8 cellular contexts compared by ENCODE assay signal in the genomic region with DNA sequence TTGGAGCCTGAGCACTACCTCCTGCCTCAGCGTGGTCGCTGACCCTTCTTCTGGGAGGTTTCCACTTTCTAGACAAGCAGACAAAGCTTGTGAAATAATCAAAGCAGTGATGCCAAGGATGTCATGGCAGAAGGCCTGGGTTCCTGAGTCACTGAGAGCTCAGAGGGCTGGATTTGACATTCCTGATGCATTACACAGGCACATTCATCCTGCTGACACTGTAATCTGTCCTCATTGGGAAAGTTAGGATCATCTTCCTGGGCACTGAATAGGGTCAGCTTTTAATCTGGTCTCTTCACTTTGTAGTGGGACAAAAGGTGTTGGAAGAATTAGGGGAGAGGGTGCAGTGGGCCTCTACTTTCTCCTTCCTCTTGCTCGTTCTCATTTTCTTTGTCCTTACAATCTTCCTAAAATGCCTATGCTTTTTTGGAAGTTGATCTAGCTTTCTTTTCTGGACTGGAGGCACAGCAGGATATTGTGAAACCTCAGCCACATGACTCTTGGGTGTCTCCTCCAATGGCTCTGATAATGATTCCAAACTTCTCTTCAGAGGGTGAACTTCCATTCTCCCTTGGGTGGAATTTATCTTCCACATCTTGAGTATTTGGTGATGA. TPM values are rescaled to one million over a fixed set of nuclear protein-coding genes. Genes with fewer than 3 reads are reported as not detected.
A peak's percentile ranks its signal among the peaks of the same experiment; 100 is the strongest.
DNase-seq lines count a peak whose midpoint lies in the region; ATAC-seq, FAIRE-seq and TF ChIP-seq lines count a peak whose summit lies in the region.

No MANE protein-coding gene starts in this region.

- H3K9me3 ChIP-seq in A549 (no peaks in the 10 kb centered on the region), Karpas-422 (ENCODE audit: low read length) (no peaks in the 10 kb centered on the region)

- POLR2A ChIA-PET in A549 (lab: Yijun Ruan, JAX), result interaction anchor here (0.6 to 1.7 kb wide), 5 partner anchors 12 to 754 kb away, joined by 3 to 36 read pairs (median 4); a partner anchor contains a TSS

- peaks cover 46% of the 10 kb centered on the region for H3K4me1 Mint-ChIP-seq in dendritic cell treated with granulocyte-macrophage colony-stimulating factor and Interleukin-4, amounts not matched to agents 40 ng/mL and 50 ng/mL, for 4 days (ENCODE audit: low read depth)

- TF ChIP-seq RAD21 in A549 (conservative IDR thresholded peaks at IDR 0.05 in 1 of 2, IDR thresholded peaks at IDR 0.05 in 1 of 2), result 0 out of 5 replicates have a peak, but pooled peaks of 1 of the 2 experiments have one; percentile 22
- TF ChIP-seq RAD21 in Ishikawa (IDR thresholded peaks at IDR 0.05; ENCODE audit: low read depth), result no peak

- CTCF ChIA-PET in A549 (lab: Yijun Ruan, JAX), result interaction anchor here (0.5 to 1.6 kb wide), 8 partner anchors 10 to 511 kb away, joined by 3 to 4 read pairs (median 3); no protein-coding TSS in a partner anchor

- 0% methylated on average over 3 of the region's 3 CpGs for WGBS in A549 (ENCODE audit: missing lambda C conversion rate)

- H3K4me3 Mint-ChIP-seq in dendritic cell treated with granulocyte-macrophage colony-stimulating factor and Interleukin-4, amounts not matched to agents 40 ng/mL and 50 ng/mL, for 4 days, result no peak overlapping the region

- peak; percentile 97 for FAIRE-seq in A549 (lab: Jason Lieb, UNC)
- no peak for FAIRE-seq in urothelium cell line (lab: Jason Lieb, UNC)

- no peaks in the 10 kb centered on the region for H3K9me3 Mint-ChIP-seq in dendritic cell treated with granulocyte-macrophage colony-stimulating factor and Interleukin-4, amounts not matched to agents 40 ng/mL and 50 ng/mL, for 4 days

- H3K4me2 ChIP-seq in A549, result peak overlapping the region; percentile 79
- H3K4me2 ChIP-seq in Karpas-422 (ENCODE audit: low read depth, low read length, poor library complexity, severe bottlenecking), result no peak overlapping the region

- no peaks in the 10 kb centered on the region for H4K20me1 ChIP-seq in Karpas-422 (ENCODE audit: insufficient read depth, low read depth, low read length)

- DNase-seq in A549 (ENCODE audit: low read depth in 1 of 2, low spot score in 1 of 2) (peak; percentile 82 to 96), lung microvascular endothelial cell (ENCODE audit: low read depth in 2 of 2) (peak; percentile 94 to 97), urothelium cell line (ENCODE audit: low spot score) (peak; percentile 75), Karpas-422 (no peak), activated gamma-delta T cell (lab: John Stamatoyannopoulos, UW) (no peak)
- no peak for DNase-seq in NK-92 treated with Interleukin-12 subunit alpha and Interleukin-12 subunit beta, amount 100 ng/mL, for 24 hours (lab: John Stamatoyannopoulos, UW)

- intact Hi-C loops in dendritic cell treated with granulocyte-macrophage colony-stimulating factor and Interleukin-4, amounts not matched to agents 40 ng/mL and 50 ng/mL, for 4 days (cut with micrococcal nuclease), result no loop called here

- no peak overlapping the region for H3K9ac ChIP-seq in Karpas-422 (ENCODE audit: low read length)

- TF ChIP-seq CTCF in A549 (IDR thresholded peaks at IDR 0.05), result no peak

- peaks cover 37% of the 10 kb centered on the region for H3K36me3 Mint-ChIP-seq in dendritic cell treated with granulocyte-macrophage colony-stimulating factor and Interleukin-4, amounts not matched to agents 40 ng/mL and 50 ng/mL, for 4 days (ENCODE audit: low read depth)

- peak overlapping the region; percentile 82 for H3K27ac Mint-ChIP-seq in dendritic cell treated with granulocyte-macrophage colony-stimulating factor and Interleukin-4, amounts not matched to agents 40 ng/mL and 50 ng/mL, for 4 days

- peak; percentile 99 to 100 for ATAC-seq in A549

- no peaks in the 10 kb centered on the region for H3K9me2 ChIP-seq in Karpas-422 (replicated peaks; ENCODE audit: insufficient read depth, low read length)

- no peak for TF ChIP-seq POLR2A in A549 (IDR thresholded peaks at IDR 0.05; ENCODE audit: low read length)

- H3K4me3 ChIP-seq in A549, result no peak overlapping the region; the same call in 2 of the 3 replicates
- H3K4me3 ChIP-seq in Karpas-422 (ENCODE audit: low read length), result no peak overlapping the region

- no peaks in the 10 kb centered on the region for H3K27me3 Mint-ChIP-seq in dendritic cell treated with granulocyte-macrophage colony-stimulating factor and Interleukin-4, amounts not matched to agents 40 ng/mL and 50 ng/mL, for 4 days

- H3K27ac ChIP-seq in A549 (peak overlapping the region; percentile 83 to 87), Karpas-422 (ENCODE audit: low read length) (no peak overlapping the region)

- H3K4me1 ChIP-seq in A549, result peaks cover 27% of the 10 kb centered on the region
- no peaks in the 10 kb centered on the region for H3K4me1 ChIP-seq in Karpas-422 (ENCODE audit: low read length)

- no peaks in the 10 kb centered on the region for H3K36me3 ChIP-seq in Karpas-422 (ENCODE audit: insufficient read depth, low read length)

- H3K79me2 ChIP-seq in Karpas-422 (ENCODE audit: low read length), result peaks cover 95% of the 10 kb centered on the region

- no peak overlapping the region for H2AFZ ChIP-seq in Karpas-422 (ENCODE audit: low read length)

- H3K27me3 ChIP-seq in Karpas-422 (ENCODE audit: low read length), result no peaks in the 10 kb centered on the region

- TF ChIP-seq EP300 in A549 (IDR thresholded peaks at IDR 0.05), result peak; percentile 39 to 65; a peak in 2 of 5 replicates
- no peak for TF ChIP-seq EP300 in Ishikawa (IDR thresholded peaks at IDR 0.05; ENCODE audit: borderline replicate concordance)

TF ChIP-seq in A549, 52 proteins besides CTCF, POLR2A, EP300 and RAD21 (continues in another document):
- no peak for TF ChIP-seq CBX8 (IDR thresholded peaks at IDR 0.05)
- TF ChIP-seq MAFK (IDR thresholded peaks at IDR 0.05; ENCODE audit: partially characterized antibody), result peak; percentile 94
- peak; percentile 92 for TF ChIP-seq HOXB5 (CRISPR knock-in tag; IDR thresholded peaks at IDR 0.05)
- peak; percentile 65 to 74; a peak in 4 of 5 replicates for TF ChIP-seq JUN (IDR thresholded peaks at IDR 0.05)
- peak; percentile 87 for TF ChIP-seq FOSL2 (IDR thresholded peaks at IDR 0.05)
- TF ChIP-seq FOSL2 (CRISPR knock-in tag; IDR thresholded peaks at IDR 0.05), result peak; percentile 94
- TF ChIP-seq, protein P1, sequence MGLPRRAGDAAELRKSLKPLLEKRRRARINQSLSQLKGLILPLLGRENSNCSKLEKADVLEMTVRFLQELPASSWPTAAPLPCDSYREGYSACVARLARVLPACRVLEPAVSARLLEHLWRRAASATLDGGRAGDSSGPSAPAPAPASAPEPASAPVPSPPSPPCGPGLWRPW (IDR thresholded peaks at IDR 0.05), result 0 out of 2 replicates have a peak, but pooled peaks have one; percentile 12
- TF ChIP-seq CHD2 (IDR thresholded peaks at IDR 0.05; ENCODE audit: low read length, partially characterized antibody), result no peak
- peak; percentile 20; the same call in 1 of the 3 replicates for TF ChIP-seq SMC3 (IDR thresholded peaks at IDR 0.05)
- no peak for TF ChIP-seq TP53 (CRISPR knock-in tag; IDR thresholded peaks at IDR 0.05)
- TF ChIP-seq, protein P2, sequence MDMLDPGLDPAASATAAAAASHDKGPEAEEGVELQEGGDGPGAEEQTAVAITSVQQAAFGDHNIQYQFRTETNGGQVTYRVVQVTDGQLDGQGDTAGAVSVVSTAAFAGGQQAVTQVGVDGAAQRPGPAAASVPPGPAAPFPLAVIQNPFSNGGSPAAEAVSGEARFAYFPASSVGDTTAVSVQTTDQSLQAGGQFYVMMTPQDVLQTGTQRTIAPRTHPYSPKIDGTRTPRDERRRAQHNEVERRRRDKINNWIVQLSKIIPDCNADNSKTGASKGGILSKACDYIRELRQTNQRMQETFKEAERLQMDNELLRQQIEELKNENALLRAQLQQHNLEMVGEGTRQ (IDR thresholded peaks at IDR 0.05), result peak; percentile 56
- TF ChIP-seq CEBPB (IDR thresholded peaks at IDR 0.05), result peak; percentile 72 to 91
- peak; percentile 64; the same call in 1 of the 2 replicates for TF ChIP-seq GATA3 (IDR thresholded peaks at IDR 0.05; ENCODE audit: borderline replicate concordance)

TF ChIP-seq in Ishikawa, 13 proteins besides CTCF, POLR2A, EP300 and RAD21 (continues in another document):
- 0 out of 2 replicates have a peak, but pooled peaks have one; percentile 13 for TF ChIP-seq CEBPB (IDR thresholded peaks at IDR 0.05)
- no peak for TF ChIP-seq YY1 (IDR thresholded peaks at IDR 0.05; ENCODE audit: low read depth)
- TF ChIP-seq, protein P3, sequence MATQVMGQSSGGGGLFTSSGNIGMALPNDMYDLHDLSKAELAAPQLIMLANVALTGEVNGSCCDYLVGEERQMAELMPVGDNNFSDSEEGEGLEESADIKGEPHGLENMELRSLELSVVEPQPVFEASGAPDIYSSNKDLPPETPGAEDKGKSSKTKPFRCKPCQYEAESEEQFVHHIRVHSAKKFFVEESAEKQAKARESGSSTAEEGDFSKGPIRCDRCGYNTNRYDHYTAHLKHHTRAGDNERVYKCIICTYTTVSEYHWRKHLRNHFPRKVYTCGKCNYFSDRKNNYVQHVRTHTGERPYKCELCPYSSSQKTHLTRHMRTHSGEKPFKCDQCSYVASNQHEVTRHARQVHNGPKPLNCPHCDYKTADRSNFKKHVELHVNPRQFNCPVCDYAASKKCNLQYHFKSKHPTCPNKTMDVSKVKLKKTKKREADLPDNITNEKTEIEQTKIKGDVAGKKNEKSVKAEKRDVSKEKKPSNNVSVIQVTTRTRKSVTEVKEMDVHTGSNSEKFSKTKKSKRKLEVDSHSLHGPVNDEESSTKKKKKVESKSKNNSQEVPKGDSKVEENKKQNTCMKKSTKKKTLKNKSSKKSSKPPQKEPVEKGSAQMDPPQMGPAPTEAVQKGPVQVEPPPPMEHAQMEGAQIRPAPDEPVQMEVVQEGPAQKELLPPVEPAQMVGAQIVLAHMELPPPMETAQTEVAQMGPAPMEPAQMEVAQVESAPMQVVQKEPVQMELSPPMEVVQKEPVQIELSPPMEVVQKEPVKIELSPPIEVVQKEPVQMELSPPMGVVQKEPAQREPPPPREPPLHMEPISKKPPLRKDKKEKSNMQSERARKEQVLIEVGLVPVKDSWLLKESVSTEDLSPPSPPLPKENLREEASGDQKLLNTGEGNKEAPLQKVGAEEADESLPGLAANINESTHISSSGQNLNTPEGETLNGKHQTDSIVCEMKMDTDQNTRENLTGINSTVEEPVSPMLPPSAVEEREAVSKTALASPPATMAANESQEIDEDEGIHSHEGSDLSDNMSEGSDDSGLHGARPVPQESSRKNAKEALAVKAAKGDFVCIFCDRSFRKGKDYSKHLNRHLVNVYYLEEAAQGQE (IDR thresholded peaks at IDR 0.05; ENCODE audit: low read depth), result no peak
- no peak for TF ChIP-seq NFIC (IDR thresholded peaks at IDR 0.05)

RNA-seq across cellular contexts. Expression of a gene that starts 29.6 kb away (rescaled TPM):
- polyA plus RNA-seq in A549 (2011; rRNA removed) (8.1 and 8.3 TPM in 2 replicates), A549 (2017; fragmentation: RNase III; extraction: RNeasy Plus Mini Kit Qiagen cat#74134 plus additional on column Dnase treatment) (5.0 to 6.6 TPM (median 5.3 TPM) in 3 replicates)
- polyA plus RNA-seq in A549 (2012; cell fraction: cytosol; rRNA removed), result 0.66 and 0.67 TPM in 2 replicates
- 0.82 and 1.2 TPM in 2 replicates for polyA plus RNA-seq in A549 (2012; cell fraction: nucleus; rRNA removed)
- polyA minus RNA-seq in A549 (2011; rRNA and poly(A)+ RNA removed), result 5.2 and 9.8 TPM in 2 replicates
- total RNA-seq in lung microvascular endothelial cell, result 8.5 and 9.6 TPM in 2 replicates
- 4.8 and 9.2 TPM in 2 replicates for total RNA-seq in Karpas-422 (2014; rRNA removed; shearing (Covaris generic); ENCODE audit: low replicate concordance)

Comparison
In these comparisons a context has a peak if more than half of its experiments do, and no peak if none do; other contexts are left out.
1. DNase-seq: peak in A549 (2 of 2), lung microvascular endothelial cell (2 of 2) and urothelium cell line (single experiment); none in Karpas-422 (single experiment), activated gamma-delta T cell (single experiment) and NK-92 treated with Interleukin-12 subunit alpha and Interleukin-12 subunit beta, amount 100 ng/mL, for 24 hours (single experiment).